In the genomic region with DNA sequence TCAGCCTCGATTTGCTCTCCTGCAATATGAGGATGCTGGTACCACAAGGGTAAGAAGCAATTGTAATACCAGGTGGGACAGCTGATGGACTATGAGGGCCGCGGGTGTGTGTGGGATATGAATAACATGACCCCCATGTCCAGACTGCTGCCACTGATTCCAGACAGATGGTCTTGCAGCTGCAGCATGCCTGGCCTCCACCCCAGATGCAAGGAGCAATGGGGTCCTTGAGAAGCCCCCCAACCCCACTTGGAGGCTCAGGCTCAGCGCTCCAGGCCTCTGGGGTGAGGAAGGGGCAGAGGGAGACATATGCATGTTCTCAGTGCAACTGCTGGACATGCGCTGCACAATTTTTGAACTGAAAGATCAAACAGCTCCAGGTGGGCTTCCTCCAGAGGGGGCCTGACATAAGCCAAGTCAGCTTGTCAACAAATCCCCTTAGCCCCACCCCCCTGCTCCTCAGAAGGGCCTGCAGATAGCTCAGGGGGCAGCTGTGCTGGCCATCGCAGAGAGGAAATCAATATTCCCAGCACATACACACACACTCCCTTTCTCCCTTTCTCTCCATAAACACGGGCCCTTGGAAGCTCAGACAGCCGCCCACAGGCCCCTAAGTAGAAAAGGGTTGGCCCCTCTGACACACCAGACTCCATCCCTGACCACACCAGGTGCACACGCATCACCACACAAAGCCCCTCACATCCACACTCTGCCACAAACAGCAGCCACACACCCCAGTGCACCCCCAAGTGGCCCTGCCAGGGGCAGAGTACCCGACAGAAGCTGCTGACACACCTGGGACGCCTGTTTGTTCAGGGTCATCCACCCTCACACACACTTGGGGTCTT, we compare ENCODE assay signal across 8 cellular contexts.
DNase-seq lines count a peak whose midpoint lies in the region; ATAC-seq and TF ChIP-seq lines count a peak whose summit lies in the region.

No MANE protein-coding gene starts in this region.

- intact Hi-C loops in CD4-positive, alpha-beta memory T cell (cut with micrococcal nuclease) = loop anchor here (10.0 kb wide), 2 partner anchors 121 to 301 kb away; a partner anchor contains a TSS
- intact Hi-C loops in Panc1 (cut with micrococcal nuclease; ENCODE audit: unreplicated experiment) = no loop called here

- H3K4me3 ChIP-seq in CD4-positive, alpha-beta memory T cell (ENCODE audit: low read length in 2 of 2) = peak overlapping the region in 1 of 2 donors; percentile 39
- peak overlapping the region; percentile 57 to 67 for H3K4me3 ChIP-seq in Panc1 (ENCODE audit: low read depth in 2 of 2, low read length in 2 of 2)

- BruUV-seq in Panc1 (replicated peaks; lab: Mats Ljungman, UMichigan) = no TSS peak

- peak overlapping the region in 6 of 7 donors; percentile 64 to 94 (median 85) for H3K27ac Mint-ChIP-seq in CD4-positive, alpha-beta memory T cell
- peak overlapping the region; percentile 92 for H3K27ac Mint-ChIP-seq in osteocyte (ENCODE audit: unreplicated experiment)

- no peak for ATAC-seq in Panc1
- ATAC-seq in HG02938 (IDR thresholded peaks at IDR 0.05; ENCODE audit: unreplicated experiment) = no peak
- no peak for ATAC-seq in GM18520 (IDR thresholded peaks at IDR 0.05; ENCODE audit: unreplicated experiment)

- H3K9me3 Mint-ChIP-seq in CD4-positive, alpha-beta memory T cell = peaks cover 0 to 2% (median 0%) of the 10 kb centered on the region in 8 donors
- no peaks in the 10 kb centered on the region for H3K9me3 Mint-ChIP-seq in osteocyte (ENCODE audit: unreplicated experiment)

- in situ Hi-C loops in Panc1 (cut with HindIII; ENCODE audit: low pct_unique_long_range_greater_than_20kb, low sequenced_read_pairs) = no loop called here

- CTCF ChIA-PET in CD4-positive, alpha-beta memory T cell (lab: Charles Lee; ENCODE audit: partially characterized antibody) = interaction anchor here (1.0 to 1.9 kb wide), 4 partner anchors 18 to 124 kb away, joined by 3 to 10 read pairs (median 6); no protein-coding TSS in a partner anchor
- CTCF ChIA-PET in Panc1 (lab: Charles Lee) = interaction anchor here (0.6 kb wide), 1 partner anchor 77 kb away, joined by 5 read pairs; no protein-coding TSS in a partner anchor

- no peak overlapping the region for H3K27ac ChIP-seq in CD4-positive, alpha-beta memory T cell (ENCODE audit: low read depth, low read length)
- no peak overlapping the region for H3K27ac ChIP-seq in Panc1 (ENCODE audit: low read length)

- H3K4me1 ChIP-seq in CD4-positive, alpha-beta memory T cell (ENCODE audit: insufficient read depth, low read length) = peaks cover 84% of the 10 kb centered on the region
- H3K4me1 ChIP-seq in Panc1 (ENCODE audit: control insufficient read depth, insufficient read depth, low read length) = peaks cover 4% of the 10 kb centered on the region; the same call in 1 of the 2 replicates

- no peaks in the 10 kb centered on the region for H3K27me3 Mint-ChIP-seq in CD4-positive, alpha-beta memory T cell
- H3K27me3 Mint-ChIP-seq in osteocyte (ENCODE audit: unreplicated experiment) = no peaks in the 10 kb centered on the region

- H3K4me1 Mint-ChIP-seq in CD4-positive, alpha-beta memory T cell = peaks cover 61 to 95% (median 79%) of the 10 kb centered on the region in 4 donors
- peaks cover 41% of the 10 kb centered on the region for H3K4me1 Mint-ChIP-seq in osteocyte (ENCODE audit: unreplicated experiment)

- POLR2A ChIA-PET in CD4-positive, alpha-beta memory T cell (lab: Charles Lee; ENCODE audit: partially characterized antibody) = interaction anchor here (0.9 to 1.2 kb wide), 5 partner anchors 13 to 125 kb away, joined by 3 to 4 read pairs (median 3); a partner anchor contains a TSS
- POLR2A ChIA-PET in Panc1 (lab: Charles Lee) = no interaction called here

- H3K4me3 Mint-ChIP-seq in CD4-positive, alpha-beta memory T cell = peak overlapping the region; percentile 63 to 84 (median 80)
- H3K4me3 Mint-ChIP-seq in osteocyte (ENCODE audit: unreplicated experiment) = peak overlapping the region; percentile 97

- TF ChIP-seq CTCF in Panc1 (IDR thresholded peaks at IDR 0.05) (no peak), osteocyte (IDR thresholded peaks at IDR 0.05) (no peak)

- peaks cover 0 to 41% of the 10 kb centered on the region in 2 donors for H3K36me3 Mint-ChIP-seq in CD4-positive, alpha-beta memory T cell
- no peaks in the 10 kb centered on the region for H3K36me3 Mint-ChIP-seq in osteocyte (ENCODE audit: unreplicated experiment)

- no peaks in the 10 kb centered on the region for H3K27me3 ChIP-seq in CD4-positive, alpha-beta memory T cell (ENCODE audit: insufficient read depth, low read length)
- H3K27me3 ChIP-seq in Panc1 (ENCODE audit: control insufficient read depth, insufficient read depth, low read length) = no peaks in the 10 kb centered on the region

- no peaks in the 10 kb centered on the region for H3K9me3 ChIP-seq in CD4-positive, alpha-beta memory T cell (ENCODE audit: control insufficient read depth in 1 of 2, low read length in 2 of 2)
- no peaks in the 10 kb centered on the region for H3K9me3 ChIP-seq in Panc1 (ENCODE audit: control insufficient read depth, insufficient read depth, low read depth, low read length)

- no peak for TF ChIP-seq POLR2A in erythroblast (IDR thresholded peaks at IDR 0.05; ENCODE audit: low read length)

- H3K36me3 ChIP-seq in CD4-positive, alpha-beta memory T cell (ENCODE audit: insufficient read depth, low read length) = peaks cover 15% of the 10 kb centered on the region
- H3K36me3 ChIP-seq in Panc1 (ENCODE audit: control insufficient read depth, insufficient read depth, low read length) = no peaks in the 10 kb centered on the region

- DNase-seq in CD4-positive, alpha-beta memory T cell = no peak
- no peak for DNase-seq in Panc1 (ENCODE audit: low read depth, low spot score)
- DNase-seq in erythroblast (lab: John Stamatoyannopoulos, UW) = peak; percentile 46 to 52
- no peak for DNase-seq in osteocyte (ENCODE audit: extremely low spot score, unreplicated experiment)
- no peak for DNase-seq in NCI-H187 (lab: John Stamatoyannopoulos, UW)
- DNase-seq in T1000 (lab: John Stamatoyannopoulos, UW) = no peak

Comparison
In these comparisons a context has a peak if more than half of its experiments do, and no peak if none do; other contexts are left out.
1. DNase-seq: peak in erythroblast (2 of 2); none in CD4-positive, alpha-beta memory T cell (0 of 5), Panc1 (single experiment), osteocyte (single experiment), NCI-H187 (0 of 2) and T1000 (single experiment).